ENCODE assay signal across 20 cellular contexts in the genomic region with DNA sequence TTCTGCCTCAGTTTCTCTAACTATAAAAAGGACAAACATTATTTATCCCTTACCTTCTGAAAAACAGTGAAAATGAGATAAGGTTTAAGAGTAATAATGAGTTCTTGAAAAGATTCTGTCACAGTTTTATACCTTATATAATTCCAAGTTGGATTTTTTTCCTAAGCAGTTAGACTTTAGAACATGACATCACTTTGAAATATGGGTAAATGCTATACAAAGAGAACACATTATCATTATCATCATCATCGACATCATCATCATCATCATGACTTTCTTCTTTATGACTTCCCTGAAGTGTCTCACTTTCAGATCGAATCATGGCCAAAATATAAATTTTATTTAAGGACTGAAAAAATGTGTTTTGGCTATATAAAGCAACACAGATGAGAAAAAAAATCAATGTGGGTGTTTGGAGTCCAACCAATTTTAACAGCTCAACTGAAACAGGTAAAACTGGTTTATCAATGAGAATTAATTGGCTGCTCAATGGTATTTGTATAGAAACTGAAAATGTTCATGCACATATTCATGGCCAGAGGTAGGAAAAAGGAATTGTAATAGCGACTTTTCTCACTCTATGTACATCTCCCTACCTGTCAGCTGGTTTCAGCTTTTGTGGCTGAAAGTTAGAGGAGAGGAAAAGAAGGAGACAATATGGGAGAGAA.
A peak's percentile ranks its signal among the peaks of the same experiment; 100 is the strongest.
DNase-seq lines count a peak whose midpoint lies in the region; FAIRE-seq and TF ChIP-seq lines count a peak whose summit lies in the region.
"Had no signal": no experiment of that assay in that cellular context is flagged by ENCODE, and none has a peak within 500 bp of the region (broad histone marks: within the 10 kb centered on the region; RNA-seq: fewer than 3 reads in every experiment).

No MANE protein-coding gene starts in this region.

- no peak overlapping the region for H3K27ac Mint-ChIP-seq in astrocyte (ENCODE audit: unreplicated experiment)
- no peak overlapping the region for H3K27ac Mint-ChIP-seq in activated CD4-positive, alpha-beta T cell treated with anti-CD3 and anti-CD28 coated beads, Interleukin-2, amount 10 ng/mL, durations not matched to agents 24 days and 14 days
- H3K27ac Mint-ChIP-seq: CD4-positive, alpha-beta memory T cell had no signal

- H3K9me3 Mint-ChIP-seq in astrocyte (ENCODE audit: unreplicated experiment), result no peaks in the 10 kb centered on the region
- H3K9me3 Mint-ChIP-seq in activated CD4-positive, alpha-beta T cell treated with anti-CD3 and anti-CD28 coated beads, Interleukin-2, amount 10 ng/mL, durations not matched to agents 24 days and 14 days, result no peaks in the 10 kb centered on the region
- H3K9me3 Mint-ChIP-seq: CD4-positive, alpha-beta memory T cell had no signal

- H3K4me1 ChIP-seq in astrocyte (ENCODE audit: insufficient read depth, low read length) (no peaks in the 10 kb centered on the region), kidney (ENCODE audit: control insufficient read depth in 1 of 2, insufficient read depth in 1 of 2, low read depth in 1 of 2, low read length in 2 of 2) (peaks cover 0 to 15% of the 10 kb centered on the region in 2 donors), colonic mucosa (no peaks in the 10 kb centered on the region)
- H3K4me1 ChIP-seq: Caco-2, SJCRH30 had no signal

- H3K4me1 Mint-ChIP-seq in astrocyte (ENCODE audit: low read depth, unreplicated experiment), result peaks cover 16% of the 10 kb centered on the region
- H3K4me1 Mint-ChIP-seq in activated CD4-positive, alpha-beta T cell treated with anti-CD3 and anti-CD28 coated beads, Interleukin-2, amount 10 ng/mL, durations not matched to agents 24 days and 14 days, result no peaks in the 10 kb centered on the region
- H3K4me1 Mint-ChIP-seq: CD4-positive, alpha-beta memory T cell had no signal

- H3K36me3 Mint-ChIP-seq in astrocyte (ENCODE audit: low read depth, unreplicated experiment), result no peaks in the 10 kb centered on the region
- H3K36me3 Mint-ChIP-seq in activated CD4-positive, alpha-beta T cell treated with anti-CD3 and anti-CD28 coated beads, Interleukin-2, amount 10 ng/mL, durations not matched to agents 24 days and 14 days (ENCODE audit: low read depth), result no peaks in the 10 kb centered on the region
- H3K36me3 Mint-ChIP-seq: CD4-positive, alpha-beta memory T cell had no signal

- DNase-seq in DMS53 (lab: John Stamatoyannopoulos, UW), result peak; percentile 21
- no peak for DNase-seq in DMS53 treated with DMSO at 0.1 percent for 48 hours (lab: John Stamatoyannopoulos, UW; ENCODE audit: unreplicated experiment)
- DNase-seq in astrocyte (ENCODE audit: low read depth), result no peak
- DNase-seq in kidney, result no peak
- no peak for DNase-seq in stimulated activated naive CD4-positive, alpha-beta T cell (lab: John Stamatoyannopoulos, UW)
- no peak for DNase-seq in urothelium cell line (ENCODE audit: low spot score)
- no peak for DNase-seq in colonic mucosa
- DNase-seq in activated CD4-positive, alpha-beta T cell treated with anti-CD3 and anti-CD28 coated beads, Interleukin-2, amount 10 ng/mL, durations not matched to agents 24 days and 14 days, result no peak
- DNase-seq: Caco-2; CD4-positive, alpha-beta memory T cell; GDM1; Kasumi-1; NCI-H1417; NCI-H187; NCI-H69; NK-92 treated with Interleukin-12 subunit alpha and Interleukin-12 subunit beta, amount 100 ng/mL, for 24 hours; SJCRH30 had no signal

- no peak overlapping the region for H2AFZ ChIP-seq in astrocyte (ENCODE audit: low read depth, low read length)

- no peak for TF ChIP-seq CTCF in astrocyte (IDR thresholded peaks at IDR 0.05; ENCODE audit: insufficient read depth, low read depth, low read length)
- no peak for TF ChIP-seq CTCF in kidney (IDR thresholded peaks at IDR 0.05; ENCODE audit: borderline replicate concordance, extremely low read depth, insufficient read depth)
- TF ChIP-seq CTCF in colonic mucosa (IDR thresholded peaks at IDR 0.05), result no peak

- no peak overlapping the region for H3K4me2 ChIP-seq in astrocyte (ENCODE audit: low read length)
- H3K4me2 ChIP-seq: BLaER1 treated with 17β-estradiol and CSF1 and Interleukin-3, amounts not matched to agents 10 nM and 100 nM had no signal

- no peak overlapping the region for H3K4me3 ChIP-seq in astrocyte (ENCODE audit: insufficient read depth, low read depth, low read length)
- H3K4me3 ChIP-seq in kidney (ENCODE audit: low read length in 2 of 2), result no peak overlapping the region
- no peak overlapping the region for H3K4me3 ChIP-seq in colonic mucosa
- H3K4me3 ChIP-seq: BLaER1 treated with 17β-estradiol and CSF1 and Interleukin-3, amounts not matched to agents 10 nM and 100 nM; SJCRH30 had no signal

- intact Hi-C loops in kidney (cut with DNase I) (no loop called here), colonic mucosa (cut with DNase I) (no loop called here)
- intact Hi-C loops in activated CD4-positive, alpha-beta T cell treated with anti-CD3 and anti-CD28 coated beads, Interleukin-2, amount 10 ng/mL, durations not matched to agents 24 days and 14 days (cut with micrococcal nuclease), result no loop called here

- H4K20me1 ChIP-seq in astrocyte (ENCODE audit: insufficient read depth, low read length), result no peaks in the 10 kb centered on the region
- H4K20me1 ChIP-seq: BLaER1 treated with 17β-estradiol and CSF1 and Interleukin-3, amounts not matched to agents 10 nM and 100 nM had no signal

- FAIRE-seq in astrocyte (lab: Jason Lieb, UNC), result peak; percentile 96
- peak; percentile 54 for FAIRE-seq in kidney (lab: Jason Lieb, UNC)
- no peak for FAIRE-seq in urothelium cell line (lab: Jason Lieb, UNC)
- FAIRE-seq: RCC 7860 had no signal

- no peaks in the 10 kb centered on the region for H3K79me2 ChIP-seq in astrocyte (ENCODE audit: insufficient read depth, low read length)

- H3K9me3 ChIP-seq in astrocyte (ENCODE audit: insufficient read depth, low read depth, low read length) (no peaks in the 10 kb centered on the region), kidney (ENCODE audit: control insufficient read depth in 1 of 2, low read length in 2 of 2) (no peaks in the 10 kb centered on the region), colonic mucosa (no peaks in the 10 kb centered on the region)
- H3K9me3 ChIP-seq: BLaER1 treated with 17β-estradiol and CSF1 and Interleukin-3, amounts not matched to agents 10 nM and 100 nM; Caco-2; SJCRH30 had no signal

- H3K27me3 ChIP-seq in astrocyte (ENCODE audit: insufficient read depth, low read length), result no peaks in the 10 kb centered on the region
- no peaks in the 10 kb centered on the region for H3K27me3 ChIP-seq in colonic mucosa
- H3K27me3 ChIP-seq: SJCRH30 had no signal

- H3K36me3 ChIP-seq in astrocyte (ENCODE audit: insufficient read depth, low read length) (no peaks in the 10 kb centered on the region), kidney (ENCODE audit: control insufficient read depth in 1 of 2, insufficient read depth in 2 of 2, low read length in 2 of 2) (no peaks in the 10 kb centered on the region), colonic mucosa (no peaks in the 10 kb centered on the region)
- H3K36me3 ChIP-seq: BLaER1 treated with 17β-estradiol and CSF1 and Interleukin-3, amounts not matched to agents 10 nM and 100 nM; SJCRH30 had no signal

- no peak overlapping the region for H3K4me3 Mint-ChIP-seq in astrocyte (ENCODE audit: unreplicated experiment)
- no peak overlapping the region for H3K4me3 Mint-ChIP-seq in activated CD4-positive, alpha-beta T cell treated with anti-CD3 and anti-CD28 coated beads, Interleukin-2, amount 10 ng/mL, durations not matched to agents 24 days and 14 days
- H3K4me3 Mint-ChIP-seq: CD4-positive, alpha-beta memory T cell had no signal

- H3K9ac ChIP-seq in astrocyte (ENCODE audit: low read length) (no peak overlapping the region), kidney (ENCODE audit: low read length in 2 of 2) (no peak overlapping the region), colonic mucosa (ENCODE audit: low read depth in 2 of 2, low read length in 2 of 2) (no peak overlapping the region)
- H3K9ac ChIP-seq: BLaER1 treated with 17β-estradiol and CSF1 and Interleukin-3, amounts not matched to agents 10 nM and 100 nM had no signal

- H3K27me3 Mint-ChIP-seq in astrocyte (ENCODE audit: low read depth, unreplicated experiment), result no peaks in the 10 kb centered on the region
- no peaks in the 10 kb centered on the region for H3K27me3 Mint-ChIP-seq in activated CD4-positive, alpha-beta T cell treated with anti-CD3 and anti-CD28 coated beads, Interleukin-2, amount 10 ng/mL, durations not matched to agents 24 days and 14 days

- H3K27ac ChIP-seq in astrocyte (ENCODE audit: low read depth, low read length) (no peak overlapping the region), kidney (ENCODE audit: low read depth in 2 of 2, low read length in 2 of 2) (no peak overlapping the region), colonic mucosa (no peak overlapping the region)
- H3K27ac ChIP-seq: 22Rv1; BLaER1 treated with 17β-estradiol and CSF1 and Interleukin-3, amounts not matched to agents 10 nM and 100 nM; SJCRH30 had no signal
